In the genomic region with DNA sequence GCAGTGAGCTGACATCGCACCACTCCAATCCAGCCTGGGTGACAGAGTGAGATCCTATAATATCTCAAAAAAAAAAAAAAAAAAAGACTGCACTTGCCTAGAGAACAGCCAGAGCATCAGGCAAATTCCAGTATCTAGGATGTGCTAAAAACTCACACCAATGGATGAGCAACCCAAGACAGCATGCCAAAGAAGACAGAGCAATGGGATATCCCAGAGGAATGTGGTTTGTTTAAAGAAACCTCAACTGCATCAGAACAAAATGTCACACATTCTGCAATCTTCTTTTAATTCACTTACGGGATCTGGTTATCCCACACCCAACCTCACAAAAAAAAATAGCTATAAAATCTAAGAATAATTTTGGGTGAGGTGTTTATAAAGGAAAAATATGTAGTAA, we compare ENCODE assay signal across 14 cellular contexts. TPM values are rescaled to one million over a fixed set of nuclear protein-coding genes. Genes with fewer than 3 reads are reported as not detected.
DNase-seq lines count a peak whose midpoint lies in the region; TF ChIP-seq lines count a peak whose summit lies in the region.
"Had no signal": no experiment of that assay in that cellular context is flagged by ENCODE, and none has a peak within 500 bp of the region (broad histone marks: within the 10 kb centered on the region; RNA-seq: fewer than 3 reads in every experiment).

No MANE protein-coding gene starts in this region.

- TF ChIP-seq CTCF in osteoblast (IDR thresholded peaks at IDR 0.05; ENCODE audit: extremely low read depth, low read depth, low read length) = no peak
- TF ChIP-seq CTCF in spleen (IDR thresholded peaks at IDR 0.05 in 8 of 11, conservative IDR thresholded peaks at IDR 0.05 in 3 of 11) = no peak

- H3K79me2 ChIP-seq in osteoblast (ENCODE audit: insufficient read depth, low read length) = no peaks in the 10 kb centered on the region

- H3K27ac Mint-ChIP-seq in activated T-cell treated with anti-CD3 and anti-CD28 coated beads, Interleukin-2, amount 50 U/mL, for 24 hours = no peak overlapping the region
- H3K27ac Mint-ChIP-seq: CD14-positive monocyte had no signal

- H3K4me3 ChIP-seq in osteoblast (ENCODE audit: insufficient read depth, low read length) (no peak overlapping the region), spleen (no peak overlapping the region)
- H3K4me3 ChIP-seq: SJCRH30 had no signal

- H3K27me3 ChIP-seq in osteoblast (ENCODE audit: insufficient read depth, low read length) = no peaks in the 10 kb centered on the region
- H3K27me3 ChIP-seq in spleen (replicated peaks in 1 of 7) = peaks cover 0 to 50% (median 6%) of the 10 kb centered on the region in 7 donors
- H3K27me3 ChIP-seq: SJCRH30 had no signal

- intact Hi-C loops in spleen (cut with DNase I; ENCODE audit: low total_unique reads) = no loop called here

- no peaks in the 10 kb centered on the region for H3K36me3 ChIP-seq in osteoblast (ENCODE audit: insufficient read depth, low read length)
- no peaks in the 10 kb centered on the region for H3K36me3 ChIP-seq in spleen
- H3K36me3 ChIP-seq: SJCRH30 had no signal

- no peaks in the 10 kb centered on the region for H3K9me3 Mint-ChIP-seq in activated T-cell treated with anti-CD3 and anti-CD28 coated beads, Interleukin-2, amount 50 U/mL, for 24 hours

- no peak for TF ChIP-seq POLR2A in spleen (IDR thresholded peaks at IDR 0.05)

- no peaks in the 10 kb centered on the region for H3K36me3 Mint-ChIP-seq in activated T-cell treated with anti-CD3 and anti-CD28 coated beads, Interleukin-2, amount 50 U/mL, for 24 hours (ENCODE audit: low read depth)
- H3K36me3 Mint-ChIP-seq: CD14-positive monocyte had no signal

- H3K27ac ChIP-seq in osteoblast (ENCODE audit: low read depth, low read length) = peak overlapping the region; percentile 71
- H3K27ac ChIP-seq in spleen = no peak overlapping the region
- H3K27ac ChIP-seq: SJCRH30 had no signal

- H3K4me2 ChIP-seq in osteoblast (ENCODE audit: insufficient read depth, low read length) = peak overlapping the region; percentile 58

- peaks cover 30% of the 10 kb centered on the region for H3K27me3 Mint-ChIP-seq in activated T-cell treated with anti-CD3 and anti-CD28 coated beads, Interleukin-2, amount 50 U/mL, for 24 hours

- H3K4me1 Mint-ChIP-seq in activated T-cell treated with anti-CD3 and anti-CD28 coated beads, Interleukin-2, amount 50 U/mL, for 24 hours (ENCODE audit: low read depth) = no peaks in the 10 kb centered on the region
- H3K4me1 Mint-ChIP-seq: CD14-positive monocyte had no signal

- peak; percentile 55 for DNase-seq in GM03348 (ENCODE audit: low spot score)
- DNase-seq in fibroblast of gingiva (ENCODE audit: low read depth) = peak; percentile 36
- DNase-seq in osteoblast (ENCODE audit: insufficient read length, low spot score, missing footprints) = peak; percentile 90
- no peak for DNase-seq in spleen
- no peak for DNase-seq in DMS53 treated with DMSO at 0.1 percent for 48 hours (lab: John Stamatoyannopoulos, UW; ENCODE audit: unreplicated experiment)
- DNase-seq in A172 (ENCODE audit: low spot score) = no peak
- no peak for DNase-seq in activated T-cell treated with anti-CD3 and anti-CD28 coated beads, Interleukin-2, amount 50 U/mL, for 24 hours
- DNase-seq: Caco-2, DMS53, NCI-H1436, NCI-H2029 treated with DMSO at 0.1 percent for 48 hours, NCI-H524, SJCRH30 had no signal

- H3K4me3 Mint-ChIP-seq in activated T-cell treated with anti-CD3 and anti-CD28 coated beads, Interleukin-2, amount 50 U/mL, for 24 hours = no peak overlapping the region
- H3K4me3 Mint-ChIP-seq: CD14-positive monocyte had no signal

- H3K4me1 ChIP-seq in osteoblast (ENCODE audit: insufficient read depth, low read length) = peaks cover 2% of the 10 kb centered on the region
- no peaks in the 10 kb centered on the region for H3K4me1 ChIP-seq in spleen
- H3K4me1 ChIP-seq: Caco-2, SJCRH30 had no signal

- H2AFZ ChIP-seq in osteoblast (ENCODE audit: low read length) = no peak overlapping the region

- H4K20me1 ChIP-seq in osteoblast (ENCODE audit: insufficient read depth, low read length) = no peaks in the 10 kb centered on the region

- 90 to 98% (median 92%) methylated on average over 2 of the region's 2 CpGs for WGBS in spleen, 5 donors

- no peaks in the 10 kb centered on the region for H3K9me3 ChIP-seq in osteoblast (ENCODE audit: low read depth, low read length)
- H3K9me3 ChIP-seq in spleen = no peaks in the 10 kb centered on the region
- H3K9me3 ChIP-seq: Caco-2, SJCRH30 had no signal

RNA-seq across cellular contexts. Expression of a gene that starts 7.3 kb away (rescaled TPM):
- total RNA-seq in osteoblast (28.9 and 41.3 TPM in 2 replicates), spleen (not detected)
- polyA plus RNA-seq in spleen = not detected
- 5.3 and 6.9 TPM in 2 replicates for total RNA-seq in A172 (2014; rRNA removed; shearing (Covaris generic))
- total RNA-seq: Caco-2 had no signal
- polyA plus RNA-seq: CD14-positive monocyte had no signal

Comparison
In these comparisons a context has a peak if more than half of its experiments do, and no peak if none do; other contexts are left out.
1. DNase-seq: peak in GM03348 (single experiment), fibroblast of gingiva (single experiment) and osteoblast (single experiment); none in spleen (single experiment), DMS53 treated with DMSO at 0.1 percent for 48 hours (single experiment), A172 (single experiment) and activated T-cell treated with anti-CD3 and anti-CD28 coated beads, Interleukin-2, amount 50 U/mL, for 24 hours (single experiment).